Comparison of ENCODE assay signal across 14 cellular contexts in genomic region chr11:118213774-118214173, GRCh38. TPM values are rescaled to one million over a fixed set of nuclear protein-coding genes. Genes with fewer than 3 reads are reported as not detected.
DNase-seq lines count a peak whose midpoint lies in the region; ATAC-seq and TF ChIP-seq lines count a peak whose summit lies in the region.
"Had no signal": no experiment of that assay in that cellular context is flagged by ENCODE, and none has a peak within 500 bp of the region (broad histone marks: within the 10 kb centered on the region; RNA-seq: fewer than 3 reads in every experiment).

No MANE protein-coding gene starts in this region.

- no peaks in the 10 kb centered on the region for H3K9me3 Mint-ChIP-seq in activated naive CD4-positive, alpha-beta T cell treated with anti-CD3 and anti-CD28 coated beads for 36 hours
- no peaks in the 10 kb centered on the region for H3K9me3 Mint-ChIP-seq in stimulated activated naive CD8-positive, alpha-beta T cell treated with anti-CD3 and anti-CD28 coated beads, Interleukin-15, amount 100 ng/mL, for 72 hours

- H3K4me3 ChIP-seq in Peyer's patch (peak overlapping the region in 1 of 4 donors; percentile 21), hepatocyte (no peak overlapping the region), WERI-Rb-1 (ENCODE audit: low read depth, low read length) (no peak overlapping the region)
- H3K4me3 ChIP-seq: ascending aorta, pancreas, thyroid gland had no signal

- H4K20me1 ChIP-seq in hepatocyte (ENCODE audit: insufficient read depth, poor library complexity, severe bottlenecking): no peaks in the 10 kb centered on the region

- no peak for DNase-seq in activated naive CD4-positive, alpha-beta T cell treated with anti-CD3 and anti-CD28 coated beads for 36 hours
- no peak for DNase-seq in activated naive CD4-positive, alpha-beta T cell (lab: John Stamatoyannopoulos, UW)
- DNase-seq in Peyer's patch (no peak), hepatocyte (ENCODE audit: low spot score) (peak; percentile 55), WERI-Rb-1 (no peak), epidermal melanocyte (ENCODE audit: insufficient read length, low spot score) (no peak)
- DNase-seq in stimulated activated naive CD8-positive, alpha-beta T cell treated with anti-CD3 and anti-CD28 coated beads, Interleukin-15, amount 100 ng/mL, for 72 hours: no peak
- DNase-seq: NCI-H524, T1000, thyroid gland had no signal

- no peaks in the 10 kb centered on the region for H3K27me3 ChIP-seq in Peyer's patch
- no peaks in the 10 kb centered on the region for H3K27me3 ChIP-seq in hepatocyte
- no peaks in the 10 kb centered on the region for H3K27me3 ChIP-seq in WERI-Rb-1 (ENCODE audit: insufficient read depth, low read depth, severe bottlenecking)
- H3K27me3 ChIP-seq: ascending aorta, pancreas, thyroid gland had no signal

- intact Hi-C loops in activated naive CD4-positive, alpha-beta T cell treated with anti-CD3 and anti-CD28 coated beads for 36 hours (cut with micrococcal nuclease): no loop called here

- H3K9me3 ChIP-seq in Peyer's patch: no peaks in the 10 kb centered on the region
- no peaks in the 10 kb centered on the region for H3K9me3 ChIP-seq in hepatocyte (ENCODE audit: low read depth)
- H3K9me3 ChIP-seq in WERI-Rb-1 (ENCODE audit: severe bottlenecking): no peaks in the 10 kb centered on the region
- H3K9me3 ChIP-seq: ascending aorta, pancreas, thyroid gland had no signal

- H3K79me2 ChIP-seq in hepatocyte: no peaks in the 10 kb centered on the region

- peak overlapping the region; percentile 28 for H3K4me3 Mint-ChIP-seq in activated naive CD4-positive, alpha-beta T cell treated with anti-CD3 and anti-CD28 coated beads for 36 hours
- peak overlapping the region; percentile 92 to 98 for H3K4me3 Mint-ChIP-seq in stimulated activated naive CD8-positive, alpha-beta T cell treated with anti-CD3 and anti-CD28 coated beads, Interleukin-15, amount 100 ng/mL, for 72 hours

- H3K4me1 ChIP-seq in Peyer's patch (peaks cover 0 to 16% (median 4%) of the 10 kb centered on the region in 4 donors), hepatocyte (ENCODE audit: insufficient read depth) (peaks cover 45% of the 10 kb centered on the region)
- H3K4me1 ChIP-seq: ascending aorta, pancreas had no signal

- TF ChIP-seq POLR2A in Peyer's patch (IDR thresholded peaks at IDR 0.05): no peak

- peaks cover 38% of the 10 kb centered on the region for H3K36me3 Mint-ChIP-seq in activated naive CD4-positive, alpha-beta T cell treated with anti-CD3 and anti-CD28 coated beads for 36 hours (ENCODE audit: low read depth)

- 56% methylated on average over 2 of the region's 2 CpGs for WGBS in hepatocyte (ENCODE audit: low lambda C conversion rate, missing lambda C conversion rate)

- H2AFZ ChIP-seq in hepatocyte: no peak overlapping the region

- H3K27ac Mint-ChIP-seq in activated naive CD4-positive, alpha-beta T cell treated with anti-CD3 and anti-CD28 coated beads for 36 hours: peak overlapping the region; percentile 100
- peak overlapping the region; percentile 90 to 94 for H3K27ac Mint-ChIP-seq in stimulated activated naive CD8-positive, alpha-beta T cell treated with anti-CD3 and anti-CD28 coated beads, Interleukin-15, amount 100 ng/mL, for 72 hours

- H3K27ac ChIP-seq in Peyer's patch (peak overlapping the region in 3 of 4 donors; percentile 41 to 74 (median 73)), hepatocyte (peak overlapping the region; percentile 96), WERI-Rb-1 (no peak overlapping the region)
- H3K27ac ChIP-seq: ascending aorta, pancreas, RWPE1, thyroid gland had no signal

- no peaks in the 10 kb centered on the region for H3K9me2 ChIP-seq in hepatocyte (replicated peaks; ENCODE audit: insufficient read depth)

- H3K36me3 ChIP-seq in Peyer's patch: no peaks in the 10 kb centered on the region
- no peaks in the 10 kb centered on the region for H3K36me3 ChIP-seq in hepatocyte (replicated peaks; ENCODE audit: insufficient read depth, low read depth)
- no peaks in the 10 kb centered on the region for H3K36me3 ChIP-seq in WERI-Rb-1
- H3K36me3 ChIP-seq: ascending aorta, pancreas, thyroid gland had no signal

- TF ChIP-seq CTCF in Peyer's patch (IDR thresholded peaks at IDR 0.05) (no peak), hepatocyte (IDR thresholded peaks at IDR 0.05; ENCODE audit: poor library complexity) (no peak), WERI-Rb-1 (IDR thresholded peaks at IDR 0.05; ENCODE audit: low read depth, low read length) (no peak)

- CTCF ChIA-PET in activated naive CD4-positive, alpha-beta T cell treated with anti-CD3 and anti-CD28 coated beads for 36 hours (lab: Charles Lee): interaction anchor here (1.0 to 1.8 kb wide), 6 partner anchors 11 to 82 kb away, joined by 3 to 12 read pairs (median 4); partner anchors contain the start of gene JAML

- no peak for ATAC-seq in stimulated activated naive CD8-positive, alpha-beta T cell treated with anti-CD3 and anti-CD28 coated beads, Interleukin-15, amount 100 ng/mL, for 72 hours
- ATAC-seq in HG03571 (IDR thresholded peaks at IDR 0.05; ENCODE audit: unreplicated experiment): no peak

- peaks cover 88% of the 10 kb centered on the region for H3K4me1 Mint-ChIP-seq in activated naive CD4-positive, alpha-beta T cell treated with anti-CD3 and anti-CD28 coated beads for 36 hours (ENCODE audit: low read depth)
- peaks cover 98% of the 10 kb centered on the region for H3K4me1 Mint-ChIP-seq in stimulated activated naive CD8-positive, alpha-beta T cell treated with anti-CD3 and anti-CD28 coated beads, Interleukin-15, amount 100 ng/mL, for 72 hours

- no peaks in the 10 kb centered on the region for H3K27me3 Mint-ChIP-seq in activated naive CD4-positive, alpha-beta T cell treated with anti-CD3 and anti-CD28 coated beads for 36 hours (ENCODE audit: low read depth)
- H3K27me3 Mint-ChIP-seq in stimulated activated naive CD8-positive, alpha-beta T cell treated with anti-CD3 and anti-CD28 coated beads, Interleukin-15, amount 100 ng/mL, for 72 hours: no peaks in the 10 kb centered on the region

- peak overlapping the region; percentile 56 for H3K4me2 ChIP-seq in hepatocyte

RNA-seq across cellular contexts. Expression of gene JAML, which starts 11.0 kb away (rescaled TPM):
- 10 to 100 TPM; 67.5 to 71.4 TPM for total RNA-seq in activated naive CD4-positive, alpha-beta T cell treated with anti-CD3 and anti-CD28 coated beads for 36 hours
- total RNA-seq in Peyer's patch: 10 to 100 TPM in 3 of 4 donors, 1 to 10 TPM in 1; 7.5 to 83.3 (median 14.4) TPM
- 3.5 and 5.3 TPM in 2 replicates for total RNA-seq in hepatocyte
- polyA plus RNA-seq in hepatocyte: 5.0 and 5.9 TPM in 2 replicates
- total RNA-seq: ascending aorta had no signal

RNA-seq across cellular contexts. Expression of gene SCN2B, which starts 37.3 kb away (rescaled TPM):
- not detected for total RNA-seq in activated naive CD4-positive, alpha-beta T cell treated with anti-CD3 and anti-CD28 coated beads for 36 hours
- total RNA-seq in Peyer's patch (under 1 TPM in 2 of 4 donors, not detected in 2; 0.13 to 0.38 TPM), hepatocyte (1.1 and 1.3 TPM in 2 replicates)
- 0.92 and 1.2 TPM in 2 replicates for polyA plus RNA-seq in hepatocyte

RNA-seq across cellular contexts. Expression of gene MPZL3, which starts 38.4 kb away (rescaled TPM):
- 10 to 100 TPM; 29.3 to 30.5 TPM for total RNA-seq in activated naive CD4-positive, alpha-beta T cell treated with anti-CD3 and anti-CD28 coated beads for 36 hours
- total RNA-seq in Peyer's patch (10 to 100 TPM in 1 of 4 donors, 1 to 10 TPM in 2, under 1 TPM in 1; 0.83 to 15.4 (median 7.8) TPM), hepatocyte (20.6 and 21.1 TPM in 2 replicates)
- polyA plus RNA-seq in hepatocyte: 10.2 and 10.8 TPM in 2 replicates

RNA-seq across cellular contexts. Expression of gene MPZL2, which starts 50.3 kb away (rescaled TPM):
- total RNA-seq in activated naive CD4-positive, alpha-beta T cell treated with anti-CD3 and anti-CD28 coated beads for 36 hours: 10 to 100 TPM; 25.3 to 28.4 TPM
- total RNA-seq in Peyer's patch: 10 to 100 TPM; 21.0 to 32.4 (median 22.3) TPM
- 47.2 and 52.3 TPM in 2 replicates for total RNA-seq in hepatocyte
- polyA plus RNA-seq in hepatocyte: 38.4 and 48.0 TPM in 2 replicates
